15 cellular contexts compared by ENCODE assay signal in genomic region chr5:17180957-17181723, GRCh38. TPM values are rescaled to one million over a fixed set of nuclear protein-coding genes. Genes with fewer than 3 reads are reported as not detected.
DNase-seq lines count a peak whose midpoint lies in the region; ATAC-seq and TF ChIP-seq lines count a peak whose summit lies in the region.
"Had no signal": no experiment of that assay in that cellular context is flagged by ENCODE, and none has a peak within 500 bp of the region (broad histone marks: within the 10 kb centered on the region; RNA-seq: fewer than 3 reads in every experiment).

No MANE protein-coding gene starts in this region.

- DNase-seq in activated naive CD8-positive, alpha-beta T cell treated with anti-CD3 and anti-CD28 coated beads for 36 hours: no peak
- DNase-seq in SK-N-SH: peak; percentile 19
- peak; percentile 92 to 96 for DNase-seq in foreskin fibroblast
- no peak for DNase-seq in stimulated activated naive CD8-positive, alpha-beta T cell treated with anti-CD3 and anti-CD28 coated beads, Interleukin-15, Interleukin-2, amounts not matched to agents 100 U/mL and 50 U/mL, for 24 hours
- no peak for DNase-seq in head of caudate nucleus
- DNase-seq in NCI-H510A (lab: John Stamatoyannopoulos, UW): no peak
- DNase-seq: activated CD8-positive, alpha-beta memory T cell treated with anti-CD3 and anti-CD28 coated beads for 24 hours; H7; NCI-H82; thyroid gland had no signal

- no peak overlapping the region for H3K4me3 Mint-ChIP-seq in activated naive CD8-positive, alpha-beta T cell
- no peak overlapping the region for H3K4me3 Mint-ChIP-seq in activated naive CD8-positive, alpha-beta T cell treated with anti-CD3 and anti-CD28 coated beads for 36 hours

- no peaks in the 10 kb centered on the region for H3K36me3 Mint-ChIP-seq in activated naive CD8-positive, alpha-beta T cell
- no peaks in the 10 kb centered on the region for H3K36me3 Mint-ChIP-seq in activated naive CD8-positive, alpha-beta T cell treated with anti-CD3 and anti-CD28 coated beads for 36 hours

- H3K27ac ChIP-seq in SK-N-SH (ENCODE audit: low read depth in 2 of 2, low read length in 1 of 2): peak overlapping the region in 1 of 2 experiments; percentile 88; a peak in 2 of 4 replicates
- H3K27ac ChIP-seq: C4-2B, thyroid gland had no signal

- peak in 1 of 2 experiments; percentile 91; a peak in 2 of 4 replicates for TF ChIP-seq EP300 in SK-N-SH (IDR thresholded peaks at IDR 0.05; ENCODE audit: borderline replicate concordance in 1 of 2, low read depth in 1 of 2, low read length in 1 of 2)

- CTCF ChIA-PET in SK-N-SH (lab: Yijun Ruan, JAX): interaction anchor here (0.8 to 3.8 kb wide), 3 partner anchors 9 to 50 kb away, joined by 4 to 45 read pairs (median 5); no protein-coding TSS in a partner anchor

- no peaks in the 10 kb centered on the region for H3K79me2 ChIP-seq in SK-N-SH (ENCODE audit: insufficient read depth)

- 0 out of 2 replicates have a peak overlapping the region, but pooled peaks have one; percentile 10 for H3K4me2 ChIP-seq in SK-N-SH

- H3K9ac ChIP-seq in SK-N-SH: peak overlapping the region; percentile 63

- H3K27ac Mint-ChIP-seq in activated naive CD8-positive, alpha-beta T cell: peak overlapping the region; percentile 34
- H3K27ac Mint-ChIP-seq in activated naive CD8-positive, alpha-beta T cell treated with anti-CD3 and anti-CD28 coated beads for 36 hours: no peak overlapping the region

- peaks cover 44% of the 10 kb centered on the region for H3F3A ChIP-seq in SK-N-SH (replicated peaks; ENCODE audit: insufficient read depth)

- H3K4me1 ChIP-seq in SK-N-SH (ENCODE audit: control insufficient read depth in 1 of 2, insufficient read depth in 2 of 2, low read depth in 1 of 2, low read length in 1 of 2): peaks cover 9 to 20% of the 10 kb centered on the region in 2 experiments; a peak in 3 of 4 replicates

- TF ChIP-seq CTCF in SK-N-SH (IDR thresholded peaks at IDR 0.05) (no peak), foreskin fibroblast (IDR thresholded peaks at IDR 0.05; ENCODE audit: low read depth, low read length) (no peak)

- no peaks in the 10 kb centered on the region for H3K9me3 Mint-ChIP-seq in activated naive CD8-positive, alpha-beta T cell (ENCODE audit: low read depth)
- no peaks in the 10 kb centered on the region for H3K9me3 Mint-ChIP-seq in activated naive CD8-positive, alpha-beta T cell treated with anti-CD3 and anti-CD28 coated beads for 36 hours

- no peaks in the 10 kb centered on the region for H3K27me3 Mint-ChIP-seq in activated naive CD8-positive, alpha-beta T cell
- peaks cover 14% of the 10 kb centered on the region for H3K27me3 Mint-ChIP-seq in activated naive CD8-positive, alpha-beta T cell treated with anti-CD3 and anti-CD28 coated beads for 36 hours

- H3K4me3 ChIP-seq in SK-N-SH (ENCODE audit: low read depth in 2 of 2, low read length in 1 of 2): no peak overlapping the region
- no peak overlapping the region for H3K4me3 ChIP-seq in foreskin fibroblast (ENCODE audit: low read depth in 1 of 2, low read length in 2 of 2)
- H3K4me3 ChIP-seq: skin epidermis, thyroid gland had no signal

- intact Hi-C loops in head of caudate nucleus (cut with DNase I): no loop called here

- WGBS in SK-N-SH (ENCODE audit: low lambda C conversion rate): 22% methylated on average over 9 of the region's 9 CpGs

- H3K9me3 ChIP-seq in SK-N-SH: no peaks in the 10 kb centered on the region
- H3K9me3 ChIP-seq: thyroid gland had no signal

- no peaks in the 10 kb centered on the region for H4K20me1 ChIP-seq in SK-N-SH (ENCODE audit: insufficient read depth)

- H2AFZ ChIP-seq in SK-N-SH (ENCODE audit: low read depth): peak overlapping the region; percentile 24; the same call in 1 of the 2 replicates

- ATAC-seq in stimulated activated naive CD8-positive, alpha-beta T cell treated with anti-CD3 and anti-CD28 coated beads, Interleukin-15, Interleukin-2, amounts not matched to agents 100 U/mL and 50 U/mL, for 24 hours: peak; percentile 35
- ATAC-seq in HG02870 (IDR thresholded peaks at IDR 0.05; ENCODE audit: unreplicated experiment): no peak
- ATAC-seq: left lobe of liver had no signal

- H3K4me1 Mint-ChIP-seq in activated naive CD8-positive, alpha-beta T cell (ENCODE audit: low read depth): no peaks in the 10 kb centered on the region
- H3K4me1 Mint-ChIP-seq in activated naive CD8-positive, alpha-beta T cell treated with anti-CD3 and anti-CD28 coated beads for 36 hours: peaks cover 3% of the 10 kb centered on the region

- POLR2A ChIA-PET in SK-N-SH (lab: Yijun Ruan, JAX): no interaction called here

- no peaks in the 10 kb centered on the region for H3K27me3 ChIP-seq in SK-N-SH (ENCODE audit: insufficient read depth)
- H3K27me3 ChIP-seq: thyroid gland had no signal

- H3K36me3 ChIP-seq in SK-N-SH (replicated peaks in 1 of 2; ENCODE audit: control insufficient read depth in 1 of 2, insufficient read depth in 2 of 2, low read length in 1 of 2): no peaks in the 10 kb centered on the region
- H3K36me3 ChIP-seq: thyroid gland had no signal

- no peaks in the 10 kb centered on the region for H3K9me2 ChIP-seq in SK-N-SH

- no peak for TF ChIP-seq RAD21 in SK-N-SH (IDR thresholded peaks at IDR 0.05; ENCODE audit: low read length)

TF ChIP-seq in SK-N-SH, 30 proteins besides CTCF, POLR2A, EP300 and RAD21 (continues in another document):
- TF ChIP-seq TEAD4 (IDR thresholded peaks at IDR 0.05; ENCODE audit: borderline replicate concordance, insufficient read depth): peak; percentile 88
- TF ChIP-seq USF2 (IDR thresholded peaks at IDR 0.05; ENCODE audit: borderline replicate concordance, low read depth, low read length): no peak
- no peak for TF ChIP-seq YY1 (IDR thresholded peaks at IDR 0.05; ENCODE audit: low read depth)
- peak; percentile 36; the same call in 1 of the 2 replicates for TF ChIP-seq NFIC (IDR thresholded peaks at IDR 0.05; ENCODE audit: borderline replicate concordance)
- TF ChIP-seq FOXM1 (IDR thresholded peaks at IDR 0.05; ENCODE audit: low read depth): 0 out of 2 replicates have a peak, but pooled peaks have one; percentile 43
- TF ChIP-seq USF1 (IDR thresholded peaks at IDR 0.05; ENCODE audit: borderline replicate concordance, low read depth): no peak
- TF ChIP-seq MAX (IDR thresholded peaks at IDR 0.05; ENCODE audit: low read depth): peak; percentile 91
- 0 out of 2 replicates have a peak, but pooled peaks have one; percentile 19 for TF ChIP-seq GABPA (IDR thresholded peaks at IDR 0.05; ENCODE audit: low read depth)
- no peak for TF ChIP-seq EZH2phosphoT487 (IDR thresholded peaks at IDR 0.05; ENCODE audit: borderline replicate concordance, low read depth)
- TF ChIP-seq RXRA (IDR thresholded peaks at IDR 0.05; ENCODE audit: borderline replicate concordance, low read depth): peak; percentile 84
- TF ChIP-seq ZBTB33 (IDR thresholded peaks at IDR 0.05; ENCODE audit: borderline replicate concordance, low read depth): peak; percentile 68; the same call in 1 of the 2 replicates
- peak; percentile 92 for TF ChIP-seq JUND (IDR thresholded peaks at IDR 0.05)
- peak; percentile 29; the same call in 1 of the 2 replicates for TF ChIP-seq ELF1 (IDR thresholded peaks at IDR 0.05)
- peak; percentile 51; the same call in 1 of the 2 replicates for TF ChIP-seq SIN3A (IDR thresholded peaks at IDR 0.05; ENCODE audit: borderline replicate concordance, low read depth, low read length)
- TF ChIP-seq TCF12 (IDR thresholded peaks at IDR 0.05): peak; percentile 97
- TF ChIP-seq POLR2AphosphoS5 (IDR thresholded peaks at IDR 0.05; ENCODE audit: low read depth, low read length): peak; percentile 51; the same call in 1 of the 2 replicates
- TF ChIP-seq RCOR1 (IDR thresholded peaks at IDR 0.05; ENCODE audit: low read length): peak; percentile 11; the same call in 1 of the 2 replicates
- TF ChIP-seq FOXJ3 (CRISPR knock-in tag; IDR thresholded peaks at IDR 0.05): no peak

RNA-seq across cellular contexts. Expression of gene BASP1, which starts 36.3 kb away (rescaled TPM):
- total RNA-seq in activated naive CD8-positive, alpha-beta T cell treated with anti-CD3 and anti-CD28 coated beads for 36 hours: under 1 TPM; 0.66 to 0.85 TPM
- 77.8 and 107 TPM in 2 replicates for polyA plus RNA-seq in SK-N-SH (2012; rRNA removed)
- polyA plus RNA-seq in SK-N-SH (2012; cell fraction: cytosol; rRNA removed): 94.2 and 104 TPM in 2 replicates
- 33.6 and 36.0 TPM in 2 replicates for polyA plus RNA-seq in SK-N-SH (2012; cell fraction: nucleus; rRNA removed)

Comparison
In these comparisons a context has a peak if more than half of its experiments do, and no peak if none do; other contexts are left out.
1. DNase-seq: peak in SK-N-SH (single experiment) and foreskin fibroblast (2 of 2); none in activated naive CD8-positive, alpha-beta T cell treated with anti-CD3 and anti-CD28 coated beads for 36 hours (single experiment), stimulated activated naive CD8-positive, alpha-beta T cell treated with anti-CD3 and anti-CD28 coated beads, Interleukin-15, Interleukin-2, amounts not matched to agents 100 U/mL and 50 U/mL, for 24 hours (single experiment), head of caudate nucleus (0 of 42) and NCI-H510A (single experiment).